ENCODE assay signal across 1 cellular context in genomic region chr7:128860158-128861073, GRCh38.
TF ChIP-seq lines count a peak whose summit lies in the region.

No MANE protein-coding gene starts in this region.

TF ChIP-seq in K562, 482 proteins besides CTCF, POLR2A, EP300 and RAD21 (continued from another document and continues in another):
- TF ChIP-seq THRAP3 (IDR thresholded peaks at IDR 0.05; ENCODE audit: borderline replicate concordance), result no peak
- TF ChIP-seq CAMTA2 (CRISPR knock-in tag; conservative IDR thresholded peaks at IDR 0.05), result no peak
- 0 out of 2 replicates have a peak, but pooled peaks have one; percentile 54 for TF ChIP-seq ARID2 (IDR thresholded peaks at IDR 0.05)
- peak; percentile 39 to 74; a peak in 3 of 4 replicates for TF ChIP-seq MNT (conservative IDR thresholded peaks at IDR 0.05)
- peak; percentile 95 for TF ChIP-seq EGR1 (conservative IDR thresholded peaks at IDR 0.05)
- TF ChIP-seq FIP1L1 (IDR thresholded peaks at IDR 0.05; ENCODE audit: low read depth, low read length, poor library complexity, severe bottlenecking), result no peak
- no peak for TF ChIP-seq ZNF780A (CRISPR knock-in tag; IDR thresholded peaks at IDR 0.05)
- TF ChIP-seq, protein P1, sequence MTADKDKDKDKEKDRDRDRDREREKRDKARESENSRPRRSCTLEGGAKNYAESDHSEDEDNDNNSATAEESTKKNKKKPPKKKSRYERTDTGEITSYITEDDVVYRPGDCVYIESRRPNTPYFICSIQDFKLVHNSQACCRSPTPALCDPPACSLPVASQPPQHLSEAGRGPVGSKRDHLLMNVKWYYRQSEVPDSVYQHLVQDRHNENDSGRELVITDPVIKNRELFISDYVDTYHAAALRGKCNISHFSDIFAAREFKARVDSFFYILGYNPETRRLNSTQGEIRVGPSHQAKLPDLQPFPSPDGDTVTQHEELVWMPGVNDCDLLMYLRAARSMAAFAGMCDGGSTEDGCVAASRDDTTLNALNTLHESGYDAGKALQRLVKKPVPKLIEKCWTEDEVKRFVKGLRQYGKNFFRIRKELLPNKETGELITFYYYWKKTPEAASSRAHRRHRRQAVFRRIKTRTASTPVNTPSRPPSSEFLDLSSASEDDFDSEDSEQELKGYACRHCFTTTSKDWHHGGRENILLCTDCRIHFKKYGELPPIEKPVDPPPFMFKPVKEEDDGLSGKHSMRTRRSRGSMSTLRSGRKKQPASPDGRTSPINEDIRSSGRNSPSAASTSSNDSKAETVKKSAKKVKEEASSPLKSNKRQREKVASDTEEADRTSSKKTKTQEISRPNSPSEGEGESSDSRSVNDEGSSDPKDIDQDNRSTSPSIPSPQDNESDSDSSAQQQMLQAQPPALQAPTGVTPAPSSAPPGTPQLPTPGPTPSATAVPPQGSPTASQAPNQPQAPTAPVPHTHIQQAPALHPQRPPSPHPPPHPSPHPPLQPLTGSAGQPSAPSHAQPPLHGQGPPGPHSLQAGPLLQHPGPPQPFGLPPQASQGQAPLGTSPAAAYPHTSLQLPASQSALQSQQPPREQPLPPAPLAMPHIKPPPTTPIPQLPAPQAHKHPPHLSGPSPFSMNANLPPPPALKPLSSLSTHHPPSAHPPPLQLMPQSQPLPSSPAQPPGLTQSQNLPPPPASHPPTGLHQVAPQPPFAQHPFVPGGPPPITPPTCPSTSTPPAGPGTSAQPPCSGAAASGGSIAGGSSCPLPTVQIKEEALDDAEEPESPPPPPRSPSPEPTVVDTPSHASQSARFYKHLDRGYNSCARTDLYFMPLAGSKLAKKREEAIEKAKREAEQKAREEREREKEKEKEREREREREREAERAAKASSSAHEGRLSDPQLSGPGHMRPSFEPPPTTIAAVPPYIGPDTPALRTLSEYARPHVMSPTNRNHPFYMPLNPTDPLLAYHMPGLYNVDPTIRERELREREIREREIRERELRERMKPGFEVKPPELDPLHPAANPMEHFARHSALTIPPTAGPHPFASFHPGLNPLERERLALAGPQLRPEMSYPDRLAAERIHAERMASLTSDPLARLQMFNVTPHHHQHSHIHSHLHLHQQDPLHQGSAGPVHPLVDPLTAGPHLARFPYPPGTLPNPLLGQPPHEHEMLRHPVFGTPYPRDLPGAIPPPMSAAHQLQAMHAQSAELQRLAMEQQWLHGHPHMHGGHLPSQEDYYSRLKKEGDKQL (CRISPR knock-in tag; IDR thresholded peaks at IDR 0.05; ENCODE audit: borderline replicate concordance), result no peak
- TF ChIP-seq NBN (IDR thresholded peaks at IDR 0.05; ENCODE audit: low read depth), result peak; percentile 95
- TF ChIP-seq ZNF384 (IDR thresholded peaks at IDR 0.05; ENCODE audit: low read depth, low read length), result no peak
- peak; percentile 77 for TF ChIP-seq SP1 (CRISPR knock-in tag; IDR thresholded peaks at IDR 0.05)
- peak; percentile 83 to 88; a peak in 3 of 4 replicates for TF ChIP-seq MLLT1 (IDR thresholded peaks at IDR 0.05)
- no peak for TF ChIP-seq KAT7 (CRISPR knock-in tag; IDR thresholded peaks at IDR 0.05; ENCODE audit: borderline replicate concordance)
- TF ChIP-seq TCF3 (CRISPR knock-in tag; IDR thresholded peaks at IDR 0.05), result peak; percentile 99
- TF ChIP-seq DNMT1 (IDR thresholded peaks at IDR 0.05), result peak; percentile 93
- TF ChIP-seq NR1H2 (CRISPR knock-in tag; IDR thresholded peaks at IDR 0.05), result no peak
- TF ChIP-seq POLR3G (IDR thresholded peaks at IDR 0.05; ENCODE audit: extremely low read depth, insufficient read length, insufficient replicate concordance), result no peak
- no peak for TF ChIP-seq SAP30 (IDR thresholded peaks at IDR 0.05; ENCODE audit: borderline replicate concordance, insufficient read depth, low read depth, low read length, poor library complexity, severe bottlenecking)
- no peak for TF ChIP-seq ZFP36 (IDR thresholded peaks at IDR 0.05; ENCODE audit: low read depth, low read length, partially characterized antibody)
- TF ChIP-seq MIER1 (IDR thresholded peaks at IDR 0.05; ENCODE audit: low read depth), result no peak; the same call in 1 of the 2 replicates
- peak; percentile 76; the same call in 1 of the 2 replicates for TF ChIP-seq NFXL1 (CRISPR knock-in tag; IDR thresholded peaks at IDR 0.05)
- peak; percentile 87 for TF ChIP-seq SMARCC2 (IDR thresholded peaks at IDR 0.05; ENCODE audit: low read depth)
- TF ChIP-seq ETV6 (IDR thresholded peaks at IDR 0.05; ENCODE audit: borderline replicate concordance in 1 of 2, low read depth in 2 of 2, low read length in 1 of 2), result peak in 1 of 2 experiments; percentile 54; a peak in 1 of 4 replicates
- no peak for TF ChIP-seq ETV6 (CRISPR knock-in tag; IDR thresholded peaks at IDR 0.05; ENCODE audit: borderline replicate concordance)
- no peak; the same call in 1 of the 2 replicates for TF ChIP-seq PHF8 (IDR thresholded peaks at IDR 0.05; ENCODE audit: borderline replicate concordance, low read length)
- peak; percentile 54; the same call in 1 of the 2 replicates for TF ChIP-seq ZNF766 (CRISPR knock-in tag; conservative IDR thresholded peaks at IDR 0.05)
- TF ChIP-seq CCAR2 (IDR thresholded peaks at IDR 0.05; ENCODE audit: low read depth, low read length), result peak; percentile 72
- TF ChIP-seq, protein P2, sequence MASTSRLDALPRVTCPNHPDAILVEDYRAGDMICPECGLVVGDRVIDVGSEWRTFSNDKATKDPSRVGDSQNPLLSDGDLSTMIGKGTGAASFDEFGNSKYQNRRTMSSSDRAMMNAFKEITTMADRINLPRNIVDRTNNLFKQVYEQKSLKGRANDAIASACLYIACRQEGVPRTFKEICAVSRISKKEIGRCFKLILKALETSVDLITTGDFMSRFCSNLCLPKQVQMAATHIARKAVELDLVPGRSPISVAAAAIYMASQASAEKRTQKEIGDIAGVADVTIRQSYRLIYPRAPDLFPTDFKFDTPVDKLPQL (IDR thresholded peaks at IDR 0.05; ENCODE audit: extremely low read depth, insufficient read length), result no peak
- TF ChIP-seq SMARCB1 (IDR thresholded peaks at IDR 0.05; ENCODE audit: insufficient read length, low read depth), result no peak
- peak; percentile 99 for TF ChIP-seq ZNF24 (IDR thresholded peaks at IDR 0.05)
- peak; percentile 92 for TF ChIP-seq ZBTB7A (IDR thresholded peaks at IDR 0.05; ENCODE audit: borderline replicate concordance, control insufficient read depth, low read depth, low read length)
- TF ChIP-seq, protein P3, sequence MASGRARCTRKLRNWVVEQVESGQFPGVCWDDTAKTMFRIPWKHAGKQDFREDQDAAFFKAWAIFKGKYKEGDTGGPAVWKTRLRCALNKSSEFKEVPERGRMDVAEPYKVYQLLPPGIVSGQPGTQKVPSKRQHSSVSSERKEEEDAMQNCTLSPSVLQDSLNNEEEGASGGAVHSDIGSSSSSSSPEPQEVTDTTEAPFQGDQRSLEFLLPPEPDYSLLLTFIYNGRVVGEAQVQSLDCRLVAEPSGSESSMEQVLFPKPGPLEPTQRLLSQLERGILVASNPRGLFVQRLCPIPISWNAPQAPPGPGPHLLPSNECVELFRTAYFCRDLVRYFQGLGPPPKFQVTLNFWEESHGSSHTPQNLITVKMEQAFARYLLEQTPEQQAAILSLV (tag; IDR thresholded peaks at IDR 0.05), result 0 out of 2 replicates have a peak, but pooled peaks have one; percentile 13
- TF ChIP-seq HNRNPLL (IDR thresholded peaks at IDR 0.05; ENCODE audit: low read depth, low read length, poor library complexity, severe bottlenecking), result no peak
- peak; percentile 95 for TF ChIP-seq CBFA2T2 (conservative IDR thresholded peaks at IDR 0.05)
- no peak for TF ChIP-seq ZNF444 (CRISPR knock-in tag; IDR thresholded peaks at IDR 0.05)
- TF ChIP-seq NRF1 (conservative IDR thresholded peaks at IDR 0.05 in 1 of 2, IDR thresholded peaks at IDR 0.05 in 1 of 2), result peak; percentile 13 to 47; a peak in 2 of 4 replicates
- TF ChIP-seq NUFIP1 (IDR thresholded peaks at IDR 0.05; ENCODE audit: partially characterized antibody), result peak; percentile 87
- TF ChIP-seq NFATC3 (IDR thresholded peaks at IDR 0.05), result peak; percentile 63; the same call in 1 of the 2 replicates
- no peak for TF ChIP-seq SMAD2 (IDR thresholded peaks at IDR 0.05; ENCODE audit: low read depth, low read length)
- no peak for TF ChIP-seq BMI1 (IDR thresholded peaks at IDR 0.05; ENCODE audit: low read length)
- TF ChIP-seq TOE1 (IDR thresholded peaks at IDR 0.05; ENCODE audit: borderline replicate concordance), result peak; percentile 76
- TF ChIP-seq TOE1 (CRISPR knock-in tag; IDR thresholded peaks at IDR 0.05; ENCODE audit: borderline replicate concordance, low read depth), result 0 out of 2 replicates have a peak, but pooled peaks have one; percentile 69
- peak in 1 of 2 experiments; percentile 74; a peak in 1 of 4 replicates for TF ChIP-seq SIN3A (IDR thresholded peaks at IDR 0.05; ENCODE audit: borderline replicate concordance in 2 of 2, control insufficient read depth in 1 of 2, low read depth in 2 of 2, low read length in 2 of 2)
- no peak for TF ChIP-seq PKNOX1 (IDR thresholded peaks at IDR 0.05)
- TF ChIP-seq, protein P4, sequence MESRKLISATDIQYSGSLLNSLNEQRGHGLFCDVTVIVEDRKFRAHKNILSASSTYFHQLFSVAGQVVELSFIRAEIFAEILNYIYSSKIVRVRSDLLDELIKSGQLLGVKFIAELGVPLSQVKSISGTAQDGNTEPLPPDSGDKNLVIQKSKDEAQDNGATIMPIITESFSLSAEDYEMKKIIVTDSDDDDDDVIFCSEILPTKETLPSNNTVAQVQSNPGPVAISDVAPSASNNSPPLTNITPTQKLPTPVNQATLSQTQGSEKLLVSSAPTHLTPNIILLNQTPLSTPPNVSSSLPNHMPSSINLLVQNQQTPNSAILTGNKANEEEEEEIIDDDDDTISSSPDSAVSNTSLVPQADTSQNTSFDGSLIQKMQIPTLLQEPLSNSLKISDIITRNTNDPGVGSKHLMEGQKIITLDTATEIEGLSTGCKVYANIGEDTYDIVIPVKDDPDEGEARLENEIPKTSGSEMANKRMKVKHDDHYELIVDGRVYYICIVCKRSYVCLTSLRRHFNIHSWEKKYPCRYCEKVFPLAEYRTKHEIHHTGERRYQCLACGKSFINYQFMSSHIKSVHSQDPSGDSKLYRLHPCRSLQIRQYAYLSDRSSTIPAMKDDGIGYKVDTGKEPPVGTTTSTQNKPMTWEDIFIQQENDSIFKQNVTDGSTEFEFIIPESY (CRISPR knock-in tag; IDR thresholded peaks at IDR 0.05), result peak; percentile 40; the same call in 1 of the 2 replicates
- no peak for TF ChIP-seq ILK (tag; IDR thresholded peaks at IDR 0.05; ENCODE audit: borderline replicate concordance, low read depth)
- 0 out of 2 replicates have a peak, but pooled peaks have one; percentile 4 for TF ChIP-seq JUNB (CRISPR knock-in tag; conservative IDR thresholded peaks at IDR 0.05)
- no peak for TF ChIP-seq ZNF12 (CRISPR knock-in tag; IDR thresholded peaks at IDR 0.05)
- TF ChIP-seq SFPQ (IDR thresholded peaks at IDR 0.05; ENCODE audit: low read depth, low read length), result no peak
- TF ChIP-seq, protein P5, sequence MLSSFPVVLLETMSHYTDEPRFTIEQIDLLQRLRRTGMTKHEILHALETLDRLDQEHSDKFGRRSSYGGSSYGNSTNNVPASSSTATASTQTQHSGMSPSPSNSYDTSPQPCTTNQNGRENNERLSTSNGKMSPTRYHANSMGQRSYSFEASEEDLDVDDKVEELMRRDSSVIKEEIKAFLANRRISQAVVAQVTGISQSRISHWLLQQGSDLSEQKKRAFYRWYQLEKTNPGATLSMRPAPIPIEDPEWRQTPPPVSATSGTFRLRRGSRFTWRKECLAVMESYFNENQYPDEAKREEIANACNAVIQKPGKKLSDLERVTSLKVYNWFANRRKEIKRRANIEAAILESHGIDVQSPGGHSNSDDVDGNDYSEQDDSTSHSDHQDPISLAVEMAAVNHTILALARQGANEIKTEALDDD (IDR thresholded peaks at IDR 0.05), result no peak; the same call in 1 of the 2 replicates
